In the genomic region with DNA sequence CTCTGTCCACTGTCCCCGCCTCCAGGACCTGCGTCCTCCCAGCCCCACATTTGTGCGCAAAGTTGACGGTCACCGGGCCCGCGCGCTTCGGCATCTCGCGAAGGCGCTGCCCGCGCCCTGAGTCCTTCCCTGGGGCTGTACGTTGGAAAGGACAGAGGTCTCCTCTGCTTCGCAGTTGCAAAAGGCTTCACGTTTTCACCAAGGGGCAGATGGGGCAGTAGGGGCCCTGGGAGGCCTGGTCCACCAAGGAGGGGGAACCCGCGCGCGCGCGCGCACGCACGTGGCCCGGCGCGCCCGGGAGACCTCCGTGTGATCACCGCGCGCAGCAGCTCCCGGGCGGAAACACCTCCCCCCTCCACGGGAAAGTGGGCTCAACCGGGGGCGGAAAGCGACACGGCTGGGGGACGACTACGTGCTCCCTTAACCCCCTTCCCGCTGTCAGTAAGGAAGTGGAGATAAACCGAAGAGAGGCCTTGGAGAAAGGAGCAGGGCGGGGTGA, we compare ENCODE assay signal across 8 cellular contexts. TPM values are rescaled to one million over a fixed set of nuclear protein-coding genes. Genes with fewer than 3 reads are reported as not detected.
DNase-seq lines count a peak whose midpoint lies in the region; ATAC-seq, FAIRE-seq and TF ChIP-seq lines count a peak whose summit lies in the region.

No MANE protein-coding gene starts in this region.

- no peak for TF ChIP-seq CTCF in IMR-90 (conservative IDR thresholded peaks at IDR 0.05; ENCODE audit: low read depth, low read length)
- TF ChIP-seq CTCF in prostate gland (IDR thresholded peaks at IDR 0.05): no peak

- H3K4me1 ChIP-seq in IMR-90 (ENCODE audit: control insufficient read depth, insufficient read depth, low read length) (peaks cover 24% of the 10 kb centered on the region), prostate gland (replicated peaks) (peaks cover 9% of the 10 kb centered on the region)

- H3K4me1 Mint-ChIP-seq in activated T-cell treated with anti-CD3 and anti-CD28 coated beads, Interleukin-2, amount 50 U/mL, for 72 hours (ENCODE audit: low read depth): peaks cover 68% of the 10 kb centered on the region

- dilution Hi-C loops in IMR-90 (cut with HindIII; ENCODE audit: low sequenced_read_pairs, unreplicated experiment): no loop called here

- peak overlapping the region; percentile 39 for H3K9ac ChIP-seq in IMR-90 (ENCODE audit: low read depth, low read length)

- peak overlapping the region; percentile 11; the same call in 1 of the 2 replicates for H2BK20ac ChIP-seq in IMR-90 (ENCODE audit: low read depth, low read length)

- H4K5ac ChIP-seq in IMR-90 (ENCODE audit: low read depth, low read length): peak overlapping the region; percentile 32

- 0% methylated on average over 4 of the region's 46 CpGs; no CpG with 5 or more reads in 1 of the 2 experiments for WGBS in IMR-90 (ENCODE audit: extremely low coverage in 2 of 2, insufficient read length in 1 of 2), 2 experiments
- 2% methylated on average over 46 of the region's 46 CpGs for WGBS in prostate gland

- H3K27ac ChIP-seq in IMR-90 (ENCODE audit: insufficient read depth, low read length) (peak overlapping the region; percentile 63), prostate gland (peak overlapping the region; percentile 95)

- H3K36me3 ChIP-seq in IMR-90 (ENCODE audit: control insufficient read depth, insufficient read depth, low read length): no peaks in the 10 kb centered on the region
- H3K36me3 ChIP-seq in prostate gland: no peaks in the 10 kb centered on the region

- TF ChIP-seq POLR2A in IMR-90 (IDR thresholded peaks at IDR 0.05; ENCODE audit: low read depth, low read length) (no peak), prostate gland (IDR thresholded peaks at IDR 0.05) (peak; percentile 7)

- H4K20me1 ChIP-seq in IMR-90 (ENCODE audit: insufficient read depth, low read length): no peaks in the 10 kb centered on the region

- in situ Hi-C loops in IMR-90 (cut with MboI; ENCODE audit: low sequenced_read_pairs): loop anchor here (5.0 kb wide), 3 partner anchors 58 to 168 kb away; partner anchors contain the start of gene PDE6D

- H3K9me3 ChIP-seq in IMR-90 (ENCODE audit: control insufficient read depth, insufficient read depth, low read length) (no peaks in the 10 kb centered on the region), prostate gland (no peaks in the 10 kb centered on the region)

- H3K23ac ChIP-seq in IMR-90 (ENCODE audit: low read depth, low read length): no peak overlapping the region; the same call in 1 of the 2 replicates

- peak overlapping the region; percentile 93 for H4K91ac ChIP-seq in IMR-90 (ENCODE audit: insufficient read depth, low read depth, low read length)

- no peaks in the 10 kb centered on the region for H3K27me3 Mint-ChIP-seq in activated T-cell treated with anti-CD3 and anti-CD28 coated beads, Interleukin-2, amount 50 U/mL, for 72 hours (ENCODE audit: low read depth)

- H3K4me3 Mint-ChIP-seq in activated T-cell treated with anti-CD3 and anti-CD28 coated beads, Interleukin-2, amount 50 U/mL, for 72 hours: peak overlapping the region; percentile 73 to 79

- intact Hi-C loops in IMR-90 (cut with micrococcal nuclease): loop anchor here (1.0 kb wide), 1 partner anchor 172 kb away; the partner anchor contains the start of gene COPS7B
- intact Hi-C loops in head of caudate nucleus (cut with DNase I): loop anchor here (2.0 to 10.0 kb wide), 2 partner anchors 96 to 170 kb away; partner anchors contain the start of genes COPS7B and PDE6D
- intact Hi-C loops in prostate gland (cut with DNase I): no loop called here

- H3K79me1 ChIP-seq in IMR-90 (ENCODE audit: low read depth in 1 of 2, low read length in 2 of 2): no peaks in the 10 kb centered on the region; a peak in 1 of 4 replicates

- peak overlapping the region; percentile 47; the same call in 1 of the 3 replicates for H2BK15ac ChIP-seq in IMR-90 (ENCODE audit: low read depth, low read length)

- peak overlapping the region; percentile 42 for H3K4me3 ChIP-seq in IMR-90 (ENCODE audit: insufficient read depth, low read depth, low read length)
- peak overlapping the region; percentile 28 to 41 for H3K4me3 ChIP-seq in prostate gland

- POLR2A ChIA-PET in IMR-90 (lab: Charles Lee; ENCODE audit: unreplicated experiment): no interaction called here

- peak overlapping the region; percentile 47 for H2BK5ac ChIP-seq in IMR-90 (ENCODE audit: low read depth, low read length, poor library complexity, severe bottlenecking)

- peak overlapping the region; percentile 83 to 94 for H4K8ac ChIP-seq in IMR-90 (ENCODE audit: low read depth in 2 of 2, low read length in 2 of 2)

- peak overlapping the region; percentile 51 for H3K4me2 ChIP-seq in IMR-90 (ENCODE audit: low read depth, low read length)

- H3K27me3 ChIP-seq in IMR-90 (ENCODE audit: control insufficient read depth, insufficient read depth, low read length) (no peaks in the 10 kb centered on the region), prostate gland (replicated peaks; ENCODE audit: insufficient read depth) (no peaks in the 10 kb centered on the region)

- H3K4ac ChIP-seq in IMR-90 (ENCODE audit: low read depth, low read length): peak overlapping the region; percentile 94

- no peaks in the 10 kb centered on the region for H3K36me3 Mint-ChIP-seq in activated T-cell treated with anti-CD3 and anti-CD28 coated beads, Interleukin-2, amount 50 U/mL, for 72 hours (ENCODE audit: insufficient read depth in 2 of 2)

- H2AFZ ChIP-seq in IMR-90 (replicated peaks; ENCODE audit: low read length, poor library complexity): peak overlapping the region; percentile 95

- peak overlapping the region; percentile 10; the same call in 1 of the 2 replicates for H3K18ac ChIP-seq in IMR-90 (ENCODE audit: low read depth, low read length)

- peaks cover 8% of the 10 kb centered on the region; the same call in 1 of the 2 replicates for H3K9me1 ChIP-seq in IMR-90 (ENCODE audit: insufficient read depth, low read length)

- H2AK9ac ChIP-seq in IMR-90 (replicated peaks; ENCODE audit: low read depth, low read length, poor library complexity): peak overlapping the region; percentile 97

- ATAC-seq in GM19035 (IDR thresholded peaks at IDR 0.05; ENCODE audit: unreplicated experiment) (peak; percentile 6), IMR-90 (ENCODE audit: low read depth) (no peak), GM19324 (IDR thresholded peaks at IDR 0.05; ENCODE audit: low FRiP score, unreplicated experiment) (no peak)
- ATAC-seq in activated T-cell treated with anti-CD3 and anti-CD28 coated beads, Interleukin-2, amount 50 U/mL, for 72 hours (replicated peaks in 1 of 2): peak in 1 of 2 donors; percentile 1

- peak overlapping the region; percentile 82 for H3K27ac Mint-ChIP-seq in activated T-cell treated with anti-CD3 and anti-CD28 coated beads, Interleukin-2, amount 50 U/mL, for 72 hours

- no peak for TF ChIP-seq RAD21 in IMR-90 (IDR thresholded peaks at IDR 0.05; ENCODE audit: low read length)

- CTCF ChIA-PET in IMR-90 (lab: Yijun Ruan, JAX): interaction anchor here (2.7 kb wide), 1 partner anchor 99 kb away, joined by 14 read pairs; no protein-coding TSS in a partner anchor

- peak overlapping the region; percentile 83 for H2BK120ac ChIP-seq in IMR-90 (ENCODE audit: low read depth, low read length)

- no peaks in the 10 kb centered on the region for H3K9me3 Mint-ChIP-seq in activated T-cell treated with anti-CD3 and anti-CD28 coated beads, Interleukin-2, amount 50 U/mL, for 72 hours

- peak overlapping the region; percentile 84 for H2AK5ac ChIP-seq in IMR-90 (ENCODE audit: low read depth, low read length)

- peak overlapping the region; percentile 56 for H3K56ac ChIP-seq in IMR-90 (ENCODE audit: extremely low read depth, insufficient read depth, low read length)

- H3K14ac ChIP-seq in IMR-90 (replicated peaks; ENCODE audit: low read depth, low read length): peak overlapping the region; percentile 96

- DNase-seq in IMR-90 (no peak), head of caudate nucleus (peak; percentile 37 to 90 (median 79)), prostate gland (ENCODE audit: low spot score) (no peak), RCC 7860 (ENCODE audit: low spot score) (no peak)
- DNase-seq in activated T-cell treated with anti-CD3 and anti-CD28 coated beads, Interleukin-2, amount 50 U/mL, for 72 hours: peak; percentile 57 to 62
- DNase-seq in effector CD4-positive, alpha-beta T cell: no peak

- no TSS peak for BruUV-seq in IMR-90 (replicated peaks; lab: Mats Ljungman, UMichigan)

- no peak for FAIRE-seq in RCC 7860 (lab: Jason Lieb, UNC)

TF ChIP-seq in IMR-90, 13 proteins besides CTCF, POLR2A, EP300 and RAD21:
- TF ChIP-seq SMC3 (IDR thresholded peaks at IDR 0.05; ENCODE audit: low read depth, low read length): no peak
- no peak for TF ChIP-seq NFE2L2 (IDR thresholded peaks at IDR 0.05; ENCODE audit: low read depth, low read length)
- TF ChIP-seq MAZ (IDR thresholded peaks at IDR 0.05; ENCODE audit: borderline replicate concordance, low read depth, low read length): peak; percentile 4; the same call in 1 of the 2 replicates

RNA-seq across cellular contexts. Expression of gene TEX44, which starts 21.9 kb away (rescaled TPM):
- total RNA-seq in IMR-90 (2012; rRNA removed) (not detected in 2 replicates), prostate gland (10 to 100 TPM in 1 of 2 donors, not detected in 1; 10.6 TPM)
- polyA plus RNA-seq in IMR-90 (2012; rRNA removed): not detected in 2 replicates
- polyA plus RNA-seq in IMR-90 (2012; cell fraction: cytosol; rRNA removed): not detected in 2 replicates
- not detected in 2 replicates for polyA plus RNA-seq in IMR-90 (2012; cell fraction: nucleus; rRNA removed; ENCODE audit: low replicate concordance)
- not detected for total RNA-seq in activated T-cell treated with anti-CD3 and anti-CD28 coated beads, Interleukin-2, amount 50 U/mL, for 72 hours

Comparison
In these comparisons a context has a peak if more than half of its experiments do, and no peak if none do; other contexts are left out.
1. DNase-seq: peak in activated T-cell treated with anti-CD3 and anti-CD28 coated beads, Interleukin-2, amount 50 U/mL, for 72 hours (2 of 2) and head of caudate nucleus (42 of 42); none in IMR-90 (single experiment), prostate gland (single experiment), effector CD4-positive, alpha-beta T cell (single experiment) and RCC 7860 (single experiment).